Comparison of ENCODE assay signal across 23 cellular contexts in the genomic region with DNA sequence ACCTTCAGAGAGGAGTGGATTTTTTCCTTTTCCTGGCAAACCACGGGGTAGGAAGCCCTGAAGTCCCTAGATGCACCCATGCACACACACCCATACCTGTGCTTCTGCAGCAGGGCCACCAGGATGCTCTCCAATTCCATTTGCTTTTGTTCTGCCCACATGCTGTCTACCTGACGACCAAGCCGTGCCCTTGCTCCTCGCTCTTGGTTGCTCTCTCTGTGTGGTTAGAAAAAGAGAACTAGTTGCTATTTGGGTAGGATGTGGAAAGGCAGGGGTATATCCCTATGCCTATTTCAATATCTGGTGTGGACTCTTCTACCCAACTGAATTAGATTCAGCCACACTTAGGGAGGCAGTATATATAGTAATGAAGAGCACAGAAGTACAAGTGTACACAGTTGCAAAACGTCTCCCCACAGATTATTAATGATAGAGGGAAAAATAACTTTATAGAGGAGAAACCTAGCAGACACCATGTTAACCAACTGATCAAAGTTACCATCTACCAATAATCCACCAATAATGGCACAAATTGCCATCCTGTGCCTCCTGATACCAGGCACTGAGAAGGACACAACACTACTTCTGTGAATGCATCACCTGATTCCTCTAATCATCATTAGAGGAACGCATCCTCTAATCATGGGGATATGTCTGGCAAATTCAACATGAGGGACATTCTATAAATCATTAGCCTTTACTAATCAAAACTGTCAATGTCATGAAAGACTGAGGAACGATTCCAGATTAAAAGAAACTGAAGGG. TPM values are rescaled to one million over a fixed set of nuclear protein-coding genes. Genes with fewer than 3 reads are reported as not detected.
A peak's percentile ranks its signal among the peaks of the same experiment; 100 is the strongest.
DNase-seq lines count a peak whose midpoint lies in the region; ATAC-seq, FAIRE-seq and TF ChIP-seq lines count a peak whose summit lies in the region.
"Had no signal": no experiment of that assay in that cellular context is flagged by ENCODE, and none has a peak within 500 bp of the region (broad histone marks: within the 10 kb centered on the region; RNA-seq: fewer than 3 reads in every experiment).

No MANE protein-coding gene starts in this region.

- H3K4me1 Mint-ChIP-seq in activated CD8-positive, alpha-beta T cell treated with anti-CD3 and anti-CD28 coated beads, Interleukin-2, amount 10 ng/mL, durations not matched to agents 7 days and 5 days (ENCODE audit: low read depth), result no peaks in the 10 kb centered on the region
- H3K4me1 Mint-ChIP-seq in activated CD8-positive, alpha-beta T cell treated with anti-CD3 and anti-CD28 coated beads for 36 hours (ENCODE audit: low read depth), result no peaks in the 10 kb centered on the region
- no peaks in the 10 kb centered on the region for H3K4me1 Mint-ChIP-seq in astrocyte (ENCODE audit: low read depth, unreplicated experiment)
- H3K4me1 Mint-ChIP-seq: B cell had no signal

- FAIRE-seq in astrocyte (lab: Jason Lieb, UNC), result no peak
- FAIRE-seq: G401.6, GM12892, GM18507, H1, K562 had no signal

- no peaks in the 10 kb centered on the region for H3K9me3 ChIP-seq in astrocyte (ENCODE audit: insufficient read depth, low read depth, low read length)
- H3K9me3 ChIP-seq: Caco-2 had no signal

- H3K27ac Mint-ChIP-seq in activated CD8-positive, alpha-beta T cell treated with anti-CD3 and anti-CD28 coated beads, Interleukin-2, amount 10 ng/mL, durations not matched to agents 7 days and 5 days, result peak overlapping the region; percentile 9
- H3K27ac Mint-ChIP-seq in activated CD8-positive, alpha-beta T cell treated with anti-CD3 and anti-CD28 coated beads for 36 hours, result no peak overlapping the region
- peak overlapping the region; percentile 62 for H3K27ac Mint-ChIP-seq in astrocyte (ENCODE audit: unreplicated experiment)
- H3K27ac Mint-ChIP-seq: B cell had no signal

- no peaks in the 10 kb centered on the region for H3K4me1 ChIP-seq in astrocyte (ENCODE audit: insufficient read depth, low read length)
- H3K4me1 ChIP-seq: Caco-2 had no signal

- no peak for DNase-seq in activated CD8-positive, alpha-beta T cell treated with anti-CD3 and anti-CD28 coated beads, Interleukin-2, amount 10 ng/mL, durations not matched to agents 7 days and 5 days
- DNase-seq in activated CD8-positive, alpha-beta T cell treated with anti-CD3 and anti-CD28 coated beads for 36 hours, result no peak
- peak; percentile 33 for DNase-seq in NOMO-1 treated with DMSO at 0.1 percent for 48 hours (lab: John Stamatoyannopoulos, UW; ENCODE audit: unreplicated experiment)
- DNase-seq in astrocyte (ENCODE audit: low read depth), result no peak
- no peak for DNase-seq in stimulated activated naive CD8-positive, alpha-beta T cell treated with anti-CD3 and anti-CD28 coated beads, Interleukin-15, Interleukin-2, amounts not matched to agents 100 U/mL and 50 U/mL, for 24 hours
- no peak for DNase-seq in NCI-H446 treated with DMSO at 0.1 percent for 48 hours (lab: John Stamatoyannopoulos, UW)
- no peak for DNase-seq in NCI-H1417 treated with DMSO at 0.1 percent for 48 hours (lab: John Stamatoyannopoulos, UW)
- DNase-seq: 8988T, Caco-2, NCI-H1436 treated with DMSO at 0.1 percent for 48 hours, NCI-H2029 treated with DMSO at 0.1 percent for 48 hours, NCI-H2171 treated with DMSO at 0.1 percent for 48 hours, PC-9, SJCRH30, SW 1271 had no signal

- no peaks in the 10 kb centered on the region for H4K20me1 ChIP-seq in astrocyte (ENCODE audit: insufficient read depth, low read length)

- no peak overlapping the region for H2AFZ ChIP-seq in astrocyte (ENCODE audit: low read depth, low read length)
- H2AFZ ChIP-seq: PC-9 had no signal

- H3K27me3 Mint-ChIP-seq in activated CD8-positive, alpha-beta T cell treated with anti-CD3 and anti-CD28 coated beads, Interleukin-2, amount 10 ng/mL, durations not matched to agents 7 days and 5 days (ENCODE audit: low read depth), result peaks cover 7% of the 10 kb centered on the region
- H3K27me3 Mint-ChIP-seq in activated CD8-positive, alpha-beta T cell treated with anti-CD3 and anti-CD28 coated beads for 36 hours, result peaks cover 2% of the 10 kb centered on the region
- H3K27me3 Mint-ChIP-seq in astrocyte (ENCODE audit: low read depth, unreplicated experiment), result peaks cover 17% of the 10 kb centered on the region
- H3K27me3 Mint-ChIP-seq: B cell had no signal

- H3K4me2 ChIP-seq in astrocyte (ENCODE audit: low read length), result no peak overlapping the region
- H3K4me2 ChIP-seq: PC-9 had no signal

- POLR2A ChIA-PET in activated CD8-positive, alpha-beta T cell treated with anti-CD3 and anti-CD28 coated beads, Interleukin-2, amount 10 ng/mL, durations not matched to agents 7 days and 5 days (lab: Charles Lee), result no interaction called here
- POLR2A ChIA-PET in activated CD8-positive, alpha-beta T cell treated with anti-CD3 and anti-CD28 coated beads for 36 hours (lab: Charles Lee), result no interaction called here

- no peaks in the 10 kb centered on the region for H3K9me3 Mint-ChIP-seq in activated CD8-positive, alpha-beta T cell treated with anti-CD3 and anti-CD28 coated beads, Interleukin-2, amount 10 ng/mL, durations not matched to agents 7 days and 5 days (ENCODE audit: insufficient read depth)
- no peaks in the 10 kb centered on the region for H3K9me3 Mint-ChIP-seq in activated CD8-positive, alpha-beta T cell treated with anti-CD3 and anti-CD28 coated beads for 36 hours
- H3K9me3 Mint-ChIP-seq in astrocyte (ENCODE audit: unreplicated experiment), result peaks cover 5% of the 10 kb centered on the region

- no peak for TF ChIP-seq CTCF in activated CD8-positive, alpha-beta T cell treated with anti-CD3 and anti-CD28 coated beads for 36 hours (IDR thresholded peaks at IDR 0.05)
- no peak for TF ChIP-seq CTCF in astrocyte (IDR thresholded peaks at IDR 0.05; ENCODE audit: insufficient read depth, low read depth, low read length)

- H3K9ac ChIP-seq in astrocyte (ENCODE audit: low read length), result no peak overlapping the region

- no peaks in the 10 kb centered on the region for H3K79me2 ChIP-seq in astrocyte (ENCODE audit: insufficient read depth, low read length)

- H3K27me3 ChIP-seq in astrocyte (ENCODE audit: insufficient read depth, low read length), result peaks cover 14% of the 10 kb centered on the region

- intact Hi-C loops in activated CD8-positive, alpha-beta T cell treated with anti-CD3 and anti-CD28 coated beads for 36 hours (cut with micrococcal nuclease), result no loop called here

- H3K27ac ChIP-seq in astrocyte (ENCODE audit: low read depth, low read length), result no peak overlapping the region
- H3K27ac ChIP-seq: PC-9, SJCRH30 had no signal

- no peak overlapping the region for H3K4me3 Mint-ChIP-seq in activated CD8-positive, alpha-beta T cell treated with anti-CD3 and anti-CD28 coated beads, Interleukin-2, amount 10 ng/mL, durations not matched to agents 7 days and 5 days
- no peak overlapping the region for H3K4me3 Mint-ChIP-seq in activated CD8-positive, alpha-beta T cell treated with anti-CD3 and anti-CD28 coated beads for 36 hours
- no peak overlapping the region for H3K4me3 Mint-ChIP-seq in astrocyte (ENCODE audit: unreplicated experiment)
- H3K4me3 Mint-ChIP-seq: B cell had no signal

- no peak for ATAC-seq in activated CD8-positive, alpha-beta T cell treated with anti-CD3 and anti-CD28 coated beads, Interleukin-2, amount 10 ng/mL, durations not matched to agents 7 days and 5 days
- ATAC-seq in activated CD8-positive, alpha-beta T cell treated with anti-CD3 and anti-CD28 coated beads for 36 hours, result no peak
- no peak for ATAC-seq in GM19351 (IDR thresholded peaks at IDR 0.05; ENCODE audit: unreplicated experiment)
- no peak for ATAC-seq in stimulated activated naive CD8-positive, alpha-beta T cell treated with anti-CD3 and anti-CD28 coated beads, Interleukin-15, Interleukin-2, amounts not matched to agents 100 U/mL and 50 U/mL, for 24 hours
- ATAC-seq: K562 had no signal

- H3K36me3 Mint-ChIP-seq in activated CD8-positive, alpha-beta T cell treated with anti-CD3 and anti-CD28 coated beads, Interleukin-2, amount 10 ng/mL, durations not matched to agents 7 days and 5 days (ENCODE audit: low read depth), result no peaks in the 10 kb centered on the region
- H3K36me3 Mint-ChIP-seq in activated CD8-positive, alpha-beta T cell treated with anti-CD3 and anti-CD28 coated beads for 36 hours (ENCODE audit: low read depth), result no peaks in the 10 kb centered on the region
- no peaks in the 10 kb centered on the region for H3K36me3 Mint-ChIP-seq in astrocyte (ENCODE audit: low read depth, unreplicated experiment)

- CTCF ChIA-PET in activated CD8-positive, alpha-beta T cell treated with anti-CD3 and anti-CD28 coated beads, Interleukin-2, amount 10 ng/mL, durations not matched to agents 7 days and 5 days (lab: Charles Lee), result no interaction called here
- CTCF ChIA-PET in activated CD8-positive, alpha-beta T cell treated with anti-CD3 and anti-CD28 coated beads for 36 hours (lab: Charles Lee), result no interaction called here

- no peaks in the 10 kb centered on the region for H3K36me3 ChIP-seq in astrocyte (ENCODE audit: insufficient read depth, low read length)
- H3K36me3 ChIP-seq: SJCRH30 had no signal

- no peak overlapping the region for H3K4me3 ChIP-seq in astrocyte (ENCODE audit: insufficient read depth, low read depth, low read length)
- H3K4me3 ChIP-seq: K562, PC-9, SJCRH30 had no signal

RNA-seq across cellular contexts. Expression of a gene that starts 7.3 kb away (rescaled TPM):
- total RNA-seq in activated CD8-positive, alpha-beta T cell treated with anti-CD3 and anti-CD28 coated beads, Interleukin-2, amount 10 ng/mL, durations not matched to agents 7 days and 5 days, result not detected
- total RNA-seq in activated CD8-positive, alpha-beta T cell treated with anti-CD3 and anti-CD28 coated beads for 36 hours, result not detected
- not detected in 2 replicates for total RNA-seq in astrocyte
- total RNA-seq: B cell, Caco-2, H1, K562, NCI-H460, PC-9, SJCRH30 had no signal

RNA-seq across cellular contexts. Expression of a gene that starts 35.2 kb away (rescaled TPM):
- 10 to 100 TPM; 10.1 to 10.9 TPM for total RNA-seq in activated CD8-positive, alpha-beta T cell treated with anti-CD3 and anti-CD28 coated beads, Interleukin-2, amount 10 ng/mL, durations not matched to agents 7 days and 5 days
- total RNA-seq in activated CD8-positive, alpha-beta T cell treated with anti-CD3 and anti-CD28 coated beads for 36 hours, result 10 to 100 TPM; 11.1 to 12.1 TPM
- total RNA-seq in astrocyte, result 39.4 and 41.2 TPM in 2 replicates
